In genomic region chr10:18104223-18104872, GRCh38 we compare ENCODE assay signal across 8 cellular contexts. TPM values are rescaled to one million over a fixed set of nuclear protein-coding genes. Genes with fewer than 3 reads are reported as not detected.
A peak's percentile ranks its signal among the peaks of the same experiment; 100 is the strongest.
DNase-seq lines count a peak whose midpoint lies in the region; ATAC-seq and TF ChIP-seq lines count a peak whose summit lies in the region.

No MANE protein-coding gene starts in this region.

- DNase-seq in activated effector memory CD4-positive, alpha-beta T cell treated with anti-CD3 and anti-CD28 coated beads, Interleukin-2, amount 50 U/mL, for 16 hours: peak; percentile 76
- no peak for DNase-seq in activated effector memory CD4-positive, alpha-beta T cell treated with Interleukin-2 at 50 U/mL for 16 hours
- DNase-seq in NCI-H1048 (lab: John Stamatoyannopoulos, UW) (peak; percentile 32), fibroblast of the aortic adventitia (ENCODE audit: low read depth) (peak; percentile 64), omental fat pad (ENCODE audit: low spot score) (peak; percentile 76), NCI-H2029 (lab: John Stamatoyannopoulos, UW) (no peak)
- peak; percentile 73 for DNase-seq in activated CD8-positive, alpha-beta memory T cell treated with anti-CD3 and anti-CD28 coated beads, Interleukin-2, amount 50 U/mL, for 48 hours

- TF ChIP-seq CTCF in fibroblast of the aortic adventitia (IDR thresholded peaks at IDR 0.05; ENCODE audit: insufficient read depth, low read length) (peak; percentile 55), omental fat pad (IDR thresholded peaks at IDR 0.05) (no peak)

- peak; percentile 28 for ATAC-seq in omental fat pad (ENCODE audit: low FRiP score)
- no peak for ATAC-seq in GM19351 (IDR thresholded peaks at IDR 0.05; ENCODE audit: unreplicated experiment)

- H3K4me3 ChIP-seq in fibroblast of the aortic adventitia (ENCODE audit: low read depth, low read length): no peak overlapping the region

RNA-seq across cellular contexts. Expression of gene CACNB2, which starts 35.9 kb away (rescaled TPM):
- total RNA-seq in fibroblast of the aortic adventitia (ENCODE audit: low replicate concordance) (0.82 and 2.1 TPM in 2 replicates), omental fat pad (10 to 100 TPM in 1 of 4 donors, 1 to 10 TPM in 3; 2.0 to 12.1 (median 6.1) TPM)

Comparison
In these comparisons a context has a peak if more than half of its experiments do, and no peak if none do; other contexts are left out.
1. DNase-seq: peak in activated effector memory CD4-positive, alpha-beta T cell treated with anti-CD3 and anti-CD28 coated beads, Interleukin-2, amount 50 U/mL, for 16 hours (single experiment), NCI-H1048 (single experiment), activated CD8-positive, alpha-beta memory T cell treated with anti-CD3 and anti-CD28 coated beads, Interleukin-2, amount 50 U/mL, for 48 hours (single experiment), fibroblast of the aortic adventitia (single experiment) and omental fat pad (single experiment); none in activated effector memory CD4-positive, alpha-beta T cell treated with Interleukin-2 at 50 U/mL for 16 hours (single experiment) and NCI-H2029 (single experiment).